In the genomic region with DNA sequence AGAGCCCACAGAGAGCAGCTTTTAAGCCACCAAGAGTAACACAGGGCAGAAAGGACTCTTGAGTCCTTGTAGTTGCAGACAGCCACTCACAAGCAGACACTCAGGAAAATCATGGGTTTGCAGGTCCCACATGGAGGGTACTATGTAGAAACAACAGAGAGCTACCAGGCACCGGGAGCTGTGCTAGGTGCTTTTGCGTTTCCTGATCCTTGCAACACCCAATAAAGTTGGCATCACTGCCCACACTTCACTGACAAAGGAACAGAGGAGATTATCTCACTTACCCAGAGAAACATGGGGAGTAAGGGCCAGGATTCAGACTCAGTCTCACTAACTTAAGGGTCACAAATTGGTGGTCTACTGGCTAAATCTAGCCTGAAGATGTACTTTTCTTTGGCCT, we compare ENCODE assay signal across 1 cellular context.
TF ChIP-seq lines count a peak whose summit lies in the region.

No MANE protein-coding gene starts in this region.

TF ChIP-seq in IMR-90, 13 proteins besides CTCF, POLR2A, EP300 and RAD21:
- TF ChIP-seq SMC3 (IDR thresholded peaks at IDR 0.05; ENCODE audit: low read depth, low read length) (no peak), CEBPB (IDR thresholded peaks at IDR 0.05; ENCODE audit: low read depth, low read length) (no peak), BHLHE40 (IDR thresholded peaks at IDR 0.05; ENCODE audit: low read depth, low read length) (no peak), MXI1 (IDR thresholded peaks at IDR 0.05; ENCODE audit: borderline replicate concordance, low read depth, low read length) (no peak), MAZ (IDR thresholded peaks at IDR 0.05; ENCODE audit: borderline replicate concordance, low read depth, low read length) (no peak), RFX5 (IDR thresholded peaks at IDR 0.05; ENCODE audit: low read depth, low read length) (no peak)
- TF ChIP-seq, protein P1, sequence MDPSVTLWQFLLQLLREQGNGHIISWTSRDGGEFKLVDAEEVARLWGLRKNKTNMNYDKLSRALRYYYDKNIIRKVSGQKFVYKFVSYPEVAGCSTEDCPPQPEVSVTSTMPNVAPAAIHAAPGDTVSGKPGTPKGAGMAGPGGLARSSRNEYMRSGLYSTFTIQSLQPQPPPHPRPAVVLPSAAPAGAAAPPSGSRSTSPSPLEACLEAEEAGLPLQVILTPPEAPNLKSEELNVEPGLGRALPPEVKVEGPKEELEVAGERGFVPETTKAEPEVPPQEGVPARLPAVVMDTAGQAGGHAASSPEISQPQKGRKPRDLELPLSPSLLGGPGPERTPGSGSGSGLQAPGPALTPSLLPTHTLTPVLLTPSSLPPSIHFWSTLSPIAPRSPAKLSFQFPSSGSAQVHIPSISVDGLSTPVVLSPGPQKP (IDR thresholded peaks at IDR 0.05; ENCODE audit: borderline replicate concordance, low read depth, low read length) = no peak
- TF ChIP-seq, protein P2, sequence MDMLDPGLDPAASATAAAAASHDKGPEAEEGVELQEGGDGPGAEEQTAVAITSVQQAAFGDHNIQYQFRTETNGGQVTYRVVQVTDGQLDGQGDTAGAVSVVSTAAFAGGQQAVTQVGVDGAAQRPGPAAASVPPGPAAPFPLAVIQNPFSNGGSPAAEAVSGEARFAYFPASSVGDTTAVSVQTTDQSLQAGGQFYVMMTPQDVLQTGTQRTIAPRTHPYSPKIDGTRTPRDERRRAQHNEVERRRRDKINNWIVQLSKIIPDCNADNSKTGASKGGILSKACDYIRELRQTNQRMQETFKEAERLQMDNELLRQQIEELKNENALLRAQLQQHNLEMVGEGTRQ (IDR thresholded peaks at IDR 0.05; ENCODE audit: low read depth, low read length) = no peak
